Comparison of ENCODE assay signal across 8 cellular contexts in genomic region chr7:151085329-151085690, GRCh38. TPM values are rescaled to one million over a fixed set of nuclear protein-coding genes. Genes with fewer than 3 reads are reported as not detected.
DNase-seq lines count a peak whose midpoint lies in the region; ATAC-seq and TF ChIP-seq lines count a peak whose summit lies in the region.

No MANE protein-coding gene starts in this region.

- H3K9me3 Mint-ChIP-seq in CD4-positive, alpha-beta T cell = no peaks in the 10 kb centered on the region
- no peaks in the 10 kb centered on the region for H3K9me3 Mint-ChIP-seq in endodermal cell

- H3K4me1 ChIP-seq in OCI-LY7 (ENCODE audit: insufficient read depth, low read length, poor library complexity, severe bottlenecking) (peaks cover 39% of the 10 kb centered on the region), endodermal cell (ENCODE audit: control insufficient read depth, insufficient read depth, low read length) (peaks cover 19% of the 10 kb centered on the region), osteoblast (ENCODE audit: insufficient read depth, low read length) (peaks cover 52% of the 10 kb centered on the region)

- POLR2A ChIA-PET in CD4-positive, alpha-beta T cell (lab: Charles Lee) = interaction anchor here (1.0 to 1.8 kb wide), 4 partner anchors 26 to 122 kb away, joined by 3 to 8 read pairs (median 4); partner anchors contain the start of gene ABCB8
- POLR2A ChIA-PET in OCI-LY7 (lab: Charles Lee) = interaction anchor here (0.6 to 1.3 kb wide), 7 partner anchors 9 to 208 kb away, joined by 3 to 8 read pairs (median 3); partner anchors contain the start of gene CDK5

- BruUV-seq in OCI-LY7 (replicated peaks; lab: Mats Ljungman, UMichigan) = no TSS peak

- intact Hi-C loops in CD4-positive, alpha-beta T cell (cut with DNase I, micrococcal nuclease) = loop anchor here in 1 of 2 experiments (10.0 kb wide), 2 partner anchors 111 to 1251 kb away; partner anchors contain the start of genes KCNH2 and ZNF862
- intact Hi-C loops in OCI-LY7 (cut with micrococcal nuclease; ENCODE audit: unreplicated experiment) = loop anchor here (10.0 kb wide), 2 partner anchors 111 to 191 kb away; partner anchors contain the start of gene KCNH2

- H4K20me1 ChIP-seq in OCI-LY7 (ENCODE audit: insufficient read depth, low read length) = no peaks in the 10 kb centered on the region; the same call in 1 of the 2 replicates
- peaks cover 16% of the 10 kb centered on the region for H4K20me1 ChIP-seq in osteoblast (ENCODE audit: insufficient read depth, low read length)

- H3K9me2 ChIP-seq in OCI-LY7 (ENCODE audit: insufficient read depth, low read length) = no peaks in the 10 kb centered on the region

- peak overlapping the region; percentile 90 for H3K4me3 Mint-ChIP-seq in CD4-positive, alpha-beta T cell
- peak overlapping the region; percentile 74 for H3K4me3 Mint-ChIP-seq in endodermal cell

- CTCF ChIA-PET in CD4-positive, alpha-beta T cell (lab: Charles Lee) = interaction anchor here (1.5 to 2.6 kb wide), 2 partner anchors 25 to 67 kb away, joined by 4 to 11 read pairs; no protein-coding TSS in a partner anchor
- CTCF ChIA-PET in OCI-LY7 (lab: Charles Lee; ENCODE audit: unreplicated experiment) = interaction anchor here (0.6 kb wide), 2 partner anchors 26 to 28 kb away, joined by 4 read pairs; partner anchors contain the start of gene CDK5

- peak overlapping the region; percentile 69 for H3K4me3 ChIP-seq in OCI-LY7 (ENCODE audit: low read depth, low read length, poor library complexity, severe bottlenecking)
- H3K4me3 ChIP-seq in endodermal cell (ENCODE audit: low read length) = peak overlapping the region; percentile 85
- peak overlapping the region; percentile 75 for H3K4me3 ChIP-seq in osteoblast (ENCODE audit: insufficient read depth, low read length)

- H3K27me3 Mint-ChIP-seq in CD4-positive, alpha-beta T cell = peaks cover 8% of the 10 kb centered on the region
- H3K27me3 Mint-ChIP-seq in endodermal cell (ENCODE audit: insufficient read depth) = peaks cover 1% of the 10 kb centered on the region

- H3K36me3 ChIP-seq in OCI-LY7 (ENCODE audit: insufficient read depth, low read length) (no peaks in the 10 kb centered on the region), endodermal cell (ENCODE audit: control insufficient read depth, insufficient read depth, low read length) (peaks cover 2% of the 10 kb centered on the region), osteoblast (ENCODE audit: insufficient read depth, low read length) (no peaks in the 10 kb centered on the region)

- peak overlapping the region; percentile 85 for H3K27ac Mint-ChIP-seq in CD4-positive, alpha-beta T cell
- H3K27ac Mint-ChIP-seq in endodermal cell = peak overlapping the region; percentile 90

- no peak overlapping the region for H3K9ac ChIP-seq in endodermal cell (ENCODE audit: extremely low read depth, low read length, poor library complexity, severe bottlenecking)

- no peaks in the 10 kb centered on the region for H3K9me3 ChIP-seq in CD4-positive, alpha-beta T cell (ENCODE audit: control insufficient read depth, low read length)
- H3K9me3 ChIP-seq in OCI-LY7 (ENCODE audit: low read length) (no peaks in the 10 kb centered on the region), endodermal cell (ENCODE audit: control insufficient read depth, low read length) (no peaks in the 10 kb centered on the region), osteoblast (ENCODE audit: low read depth, low read length) (no peaks in the 10 kb centered on the region)

- peaks cover 14% of the 10 kb centered on the region for H3K36me3 Mint-ChIP-seq in CD4-positive, alpha-beta T cell (ENCODE audit: low read depth)
- peaks cover 7% of the 10 kb centered on the region for H3K36me3 Mint-ChIP-seq in endodermal cell (ENCODE audit: low read depth)

- no peak for DNase-seq in CD4-positive, alpha-beta T cell
- DNase-seq in OCI-LY7 (ENCODE audit: low spot score) = no peak
- no peak for DNase-seq in endodermal cell
- peak; percentile 81 for DNase-seq in osteoblast (ENCODE audit: insufficient read length, low spot score, missing footprints)
- no peak for DNase-seq in HuH-7 (ENCODE audit: low spot score)
- no peak for DNase-seq in stimulated activated CD4-positive, alpha-beta T cell treated with anti-CD3 and anti-CD28 coated beads, Interleukin-12 subunit alpha, Interleukin-12 subunit beta, amount 100 ng/mL, for 4 hours
- DNase-seq in stimulated activated naive CD4-positive, alpha-beta T cell (lab: John Stamatoyannopoulos, UW) = no peak

- H2AFZ ChIP-seq in OCI-LY7 (ENCODE audit: low read length) (peak overlapping the region; percentile 82; the same call in 1 of the 2 replicates), osteoblast (ENCODE audit: low read length) (no peak overlapping the region)

- no peak overlapping the region for H3K27ac ChIP-seq in CD4-positive, alpha-beta T cell (ENCODE audit: low read depth, low read length)
- no peak overlapping the region for H3K27ac ChIP-seq in OCI-LY7 (ENCODE audit: low read depth, low read length, poor library complexity, severe bottlenecking)
- H3K27ac ChIP-seq in endodermal cell (ENCODE audit: low read depth, low read length) = peak overlapping the region; percentile 84
- H3K27ac ChIP-seq in osteoblast (ENCODE audit: low read depth, low read length) = no peak overlapping the region

- peak overlapping the region; percentile 97 for H3K4me2 ChIP-seq in OCI-LY7 (ENCODE audit: low read length)
- peak overlapping the region; percentile 80 for H3K4me2 ChIP-seq in osteoblast (ENCODE audit: insufficient read depth, low read length)

- H3K79me2 ChIP-seq in OCI-LY7 (ENCODE audit: insufficient read depth, low read depth, low read length) (peaks cover 13% of the 10 kb centered on the region), osteoblast (ENCODE audit: insufficient read depth, low read length) (peaks cover 50% of the 10 kb centered on the region)

- WGBS in endodermal cell (ENCODE audit: insufficient coverage in 1 of 2, insufficient read length in 1 of 2), 2 experiments = 48% methylated on average over 5 of the region's 5 CpGs

- no peak for ATAC-seq in CD4-positive, alpha-beta T cell (ENCODE audit: poor library complexity)
- no peak for ATAC-seq in HG02588 (IDR thresholded peaks at IDR 0.05; ENCODE audit: unreplicated experiment)

- H3K27me3 ChIP-seq in CD4-positive, alpha-beta T cell (ENCODE audit: control insufficient read depth, insufficient read depth, low read length) = no peaks in the 10 kb centered on the region
- H3K27me3 ChIP-seq in endodermal cell (ENCODE audit: control insufficient read depth, insufficient read depth, low read length, poor library complexity, severe bottlenecking) (peaks cover 6% of the 10 kb centered on the region), osteoblast (ENCODE audit: insufficient read depth, low read length) (no peaks in the 10 kb centered on the region)

- TF ChIP-seq CTCF in CD4-positive, alpha-beta T cell (IDR thresholded peaks at IDR 0.05) = no peak
- no peak for TF ChIP-seq CTCF in OCI-LY7 (conservative IDR thresholded peaks at IDR 0.05; ENCODE audit: low read length)
- TF ChIP-seq CTCF in endodermal cell (conservative IDR thresholded peaks at IDR 0.05) = no peak
- no peak for TF ChIP-seq CTCF in osteoblast (IDR thresholded peaks at IDR 0.05; ENCODE audit: extremely low read depth, low read depth, low read length)

- H3K4me1 Mint-ChIP-seq in CD4-positive, alpha-beta T cell (ENCODE audit: low read depth) = peaks cover 48% of the 10 kb centered on the region
- H3K4me1 Mint-ChIP-seq in endodermal cell = peaks cover 34% of the 10 kb centered on the region

RNA-seq across cellular contexts. Expression of gene AGAP3, which starts 1.0 kb away (rescaled TPM):
- 10 to 100 TPM; 43.2 to 44.6 TPM for total RNA-seq in CD4-positive, alpha-beta T cell
- total RNA-seq in OCI-LY7 (2014; rRNA removed; shearing (Covaris generic)) = 4.4 and 4.8 TPM in 2 replicates
- 23.1 and 30.9 TPM in 2 replicates for total RNA-seq in OCI-LY7 (2022)
- total RNA-seq in endodermal cell = 100 to 1,000 TPM; 113 to 116 TPM
- polyA plus RNA-seq in endodermal cell (2013, experiment 1 of 2) = 65.6 TPM
- polyA plus RNA-seq in endodermal cell (2013, experiment 2 of 2) = 64.1 TPM
- total RNA-seq in osteoblast = 39.8 and 45.7 TPM in 2 replicates

RNA-seq across cellular contexts. Expression of gene TMUB1, which starts 2.0 kb away (rescaled TPM):
- total RNA-seq in CD4-positive, alpha-beta T cell = 10 to 100 TPM; 44.5 to 46.6 TPM
- 38.6 and 56.0 TPM in 2 replicates for total RNA-seq in OCI-LY7 (2014; rRNA removed; shearing (Covaris generic))
- total RNA-seq in OCI-LY7 (2022) (53.2 and 59.6 TPM in 2 replicates), endodermal cell (10 to 100 TPM; 48.1 to 52.6 TPM), osteoblast (17.4 and 18.1 TPM in 2 replicates)
- 42.7 TPM for polyA plus RNA-seq in endodermal cell (2013, experiment 1 of 2)
- 41.2 TPM for polyA plus RNA-seq in endodermal cell (2013, experiment 2 of 2)

RNA-seq across cellular contexts. Expression of gene FASTK, which starts 4.7 kb away (rescaled TPM):
- 10 to 100 TPM; 82.2 to 84.2 TPM for total RNA-seq in CD4-positive, alpha-beta T cell
- total RNA-seq in OCI-LY7 (2014; rRNA removed; shearing (Covaris generic)) = 114 and 118 TPM in 2 replicates
- total RNA-seq in OCI-LY7 (2022) (87.7 and 90.5 TPM in 2 replicates), endodermal cell (10 to 100 TPM; 64.0 to 71.0 TPM), osteoblast (87.6 and 95.2 TPM in 2 replicates)
- 62.8 TPM for polyA plus RNA-seq in endodermal cell (2013, experiment 1 of 2)
- 53.4 TPM for polyA plus RNA-seq in endodermal cell (2013, experiment 2 of 2)

RNA-seq across cellular contexts. Expression of gene SLC4A2, which starts 25.9 kb away (rescaled TPM):
- total RNA-seq in CD4-positive, alpha-beta T cell = 10 to 100 TPM; 27.1 to 31.4 TPM
- total RNA-seq in OCI-LY7 (2014; rRNA removed; shearing (Covaris generic)) = 64.2 and 112 TPM in 2 replicates
- total RNA-seq in OCI-LY7 (2022) = 81.4 and 86.0 TPM in 2 replicates
- total RNA-seq in endodermal cell = 100 to 1,000 TPM; 265 to 284 TPM
- polyA plus RNA-seq in endodermal cell (2013, experiment 1 of 2) = 88.2 TPM
- 83.1 TPM for polyA plus RNA-seq in endodermal cell (2013, experiment 2 of 2)
- 52.2 and 61.5 TPM in 2 replicates for total RNA-seq in osteoblast

RNA-seq across cellular contexts. Expression of gene CDK5, which starts 27.6 kb away (rescaled TPM):
- 1 to 10 TPM; 3.1 to 3.5 TPM for total RNA-seq in CD4-positive, alpha-beta T cell
- total RNA-seq in OCI-LY7 (2014; rRNA removed; shearing (Covaris generic)) = 30.9 and 35.2 TPM in 2 replicates
- total RNA-seq in OCI-LY7 (2022) (23.1 and 23.7 TPM in 2 replicates), endodermal cell (10 to 100 TPM; 22.2 to 25.2 TPM), osteoblast (15.9 and 17.0 TPM in 2 replicates)
- 22.0 TPM for polyA plus RNA-seq in endodermal cell (2013, experiment 1 of 2)
- 18.7 TPM for polyA plus RNA-seq in endodermal cell (2013, experiment 2 of 2)
